2 cellular contexts compared by ENCODE assay signal in genomic region chr10:89954787-89955566, GRCh38.
TF ChIP-seq lines count a peak whose summit lies in the region.

No MANE protein-coding gene starts in this region.

TF ChIP-seq in Ishikawa, 13 proteins besides CTCF, POLR2A, EP300 and RAD21 (continued from another document):
- TF ChIP-seq REST (IDR thresholded peaks at IDR 0.05; ENCODE audit: low read depth) (no peak), YY1 (IDR thresholded peaks at IDR 0.05; ENCODE audit: low read depth) (no peak), EGR1 (IDR thresholded peaks at IDR 0.05) (no peak), TAF1 (IDR thresholded peaks at IDR 0.05; ENCODE audit: low read depth) (no peak), FOXM1 (IDR thresholded peaks at IDR 0.05; ENCODE audit: borderline replicate concordance, low read depth) (no peak), TEAD4 (IDR thresholded peaks at IDR 0.05) (no peak)
- TF ChIP-seq, protein P1, sequence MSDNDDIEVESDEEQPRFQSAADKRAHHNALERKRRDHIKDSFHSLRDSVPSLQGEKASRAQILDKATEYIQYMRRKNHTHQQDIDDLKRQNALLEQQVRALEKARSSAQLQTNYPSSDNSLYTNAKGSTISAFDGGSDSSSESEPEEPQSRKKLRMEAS (IDR thresholded peaks at IDR 0.05) = no peak

TF ChIP-seq in GM12878, 131 proteins besides CTCF, POLR2A, EP300 and RAD21 (continued from another document):
- TF ChIP-seq, protein P2, sequence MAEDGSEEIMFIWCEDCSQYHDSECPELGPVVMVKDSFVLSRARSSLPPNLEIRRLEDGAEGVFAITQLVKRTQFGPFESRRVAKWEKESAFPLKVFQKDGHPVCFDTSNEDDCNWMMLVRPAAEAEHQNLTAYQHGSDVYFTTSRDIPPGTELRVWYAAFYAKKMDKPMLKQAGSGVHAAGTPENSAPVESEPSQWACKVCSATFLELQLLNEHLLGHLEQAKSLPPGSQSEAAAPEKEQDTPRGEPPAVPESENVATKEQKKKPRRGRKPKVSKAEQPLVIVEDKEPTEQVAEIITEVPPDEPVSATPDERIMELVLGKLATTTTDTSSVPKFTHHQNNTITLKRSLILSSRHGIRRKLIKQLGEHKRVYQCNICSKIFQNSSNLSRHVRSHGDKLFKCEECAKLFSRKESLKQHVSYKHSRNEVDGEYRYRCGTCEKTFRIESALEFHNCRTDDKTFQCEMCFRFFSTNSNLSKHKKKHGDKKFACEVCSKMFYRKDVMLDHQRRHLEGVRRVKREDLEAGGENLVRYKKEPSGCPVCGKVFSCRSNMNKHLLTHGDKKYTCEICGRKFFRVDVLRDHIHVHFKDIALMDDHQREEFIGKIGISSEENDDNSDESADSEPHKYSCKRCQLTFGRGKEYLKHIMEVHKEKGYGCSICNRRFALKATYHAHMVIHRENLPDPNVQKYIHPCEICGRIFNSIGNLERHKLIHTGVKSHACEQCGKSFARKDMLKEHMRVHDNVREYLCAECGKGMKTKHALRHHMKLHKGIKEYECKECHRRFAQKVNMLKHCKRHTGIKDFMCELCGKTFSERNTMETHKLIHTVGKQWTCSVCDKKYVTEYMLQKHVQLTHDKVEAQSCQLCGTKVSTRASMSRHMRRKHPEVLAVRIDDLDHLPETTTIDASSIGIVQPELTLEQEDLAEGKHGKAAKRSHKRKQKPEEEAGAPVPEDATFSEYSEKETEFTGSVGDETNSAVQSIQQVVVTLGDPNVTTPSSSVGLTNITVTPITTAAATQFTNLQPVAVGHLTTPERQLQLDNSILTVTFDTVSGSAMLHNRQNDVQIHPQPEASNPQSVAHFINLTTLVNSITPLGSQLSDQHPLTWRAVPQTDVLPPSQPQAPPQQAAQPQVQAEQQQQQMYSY (CRISPR knock-in tag; IDR thresholded peaks at IDR 0.05) = no peak
- TF ChIP-seq CHD2 (IDR thresholded peaks at IDR 0.05; ENCODE audit: borderline replicate concordance, low read depth, low read length) (no peak), MEF2A (IDR thresholded peaks at IDR 0.05; ENCODE audit: insufficient read depth, low read depth, low read length) (no peak), IKZF1 (conservative IDR thresholded peaks at IDR 0.05) (0 out of 2 replicates have a peak, but pooled peaks have one; percentile 12), KDM1A (IDR thresholded peaks at IDR 0.05; ENCODE audit: borderline replicate concordance) (no peak), FOXM1 (IDR thresholded peaks at IDR 0.05; ENCODE audit: low read depth, low read length) (no peak), ZNF384 (IDR thresholded peaks at IDR 0.05; ENCODE audit: borderline replicate concordance, low read depth, low read length) (no peak), MYC (IDR thresholded peaks at IDR 0.05; ENCODE audit: insufficient read depth, insufficient read length, insufficient replicate concordance, low read length, severe bottlenecking) (no peak), CBFB (IDR thresholded peaks at IDR 0.05; ENCODE audit: low read depth) (0 out of 2 replicates have a peak, but pooled peaks have one; percentile 10), JUNB (IDR thresholded peaks at IDR 0.05) (peak; percentile 85), BCL11A (IDR thresholded peaks at IDR 0.05; ENCODE audit: low read depth, low read length) (0 out of 2 replicates have a peak, but pooled peaks have one; percentile 35), GATAD2B (conservative IDR thresholded peaks at IDR 0.05; ENCODE audit: low read depth) (no peak), EED (IDR thresholded peaks at IDR 0.05; ENCODE audit: low read depth) (0 out of 2 replicates have a peak, but pooled peaks have one; percentile 50), KLF5 (IDR thresholded peaks at IDR 0.05; ENCODE audit: partially characterized antibody) (no peak), NRF1 (conservative IDR thresholded peaks at IDR 0.05; ENCODE audit: low read depth, low read length) (no peak), SKIL (IDR thresholded peaks at IDR 0.05; ENCODE audit: low read depth, poor library complexity, severe bottlenecking) (no peak)
- TF ChIP-seq, protein P3, sequence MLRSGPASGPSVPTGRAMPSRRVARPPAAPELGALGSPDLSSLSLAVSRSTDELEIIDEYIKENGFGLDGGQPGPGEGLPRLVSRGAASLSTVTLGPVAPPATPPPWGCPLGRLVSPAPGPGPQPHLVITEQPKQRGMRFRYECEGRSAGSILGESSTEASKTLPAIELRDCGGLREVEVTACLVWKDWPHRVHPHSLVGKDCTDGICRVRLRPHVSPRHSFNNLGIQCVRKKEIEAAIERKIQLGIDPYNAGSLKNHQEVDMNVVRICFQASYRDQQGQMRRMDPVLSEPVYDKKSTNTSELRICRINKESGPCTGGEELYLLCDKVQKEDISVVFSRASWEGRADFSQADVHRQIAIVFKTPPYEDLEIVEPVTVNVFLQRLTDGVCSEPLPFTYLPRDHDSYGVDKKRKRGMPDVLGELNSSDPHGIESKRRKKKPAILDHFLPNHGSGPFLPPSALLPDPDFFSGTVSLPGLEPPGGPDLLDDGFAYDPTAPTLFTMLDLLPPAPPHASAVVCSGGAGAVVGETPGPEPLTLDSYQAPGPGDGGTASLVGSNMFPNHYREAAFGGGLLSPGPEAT (IDR thresholded peaks at IDR 0.05; ENCODE audit: low read depth) = no peak
- TF ChIP-seq, protein P4, sequence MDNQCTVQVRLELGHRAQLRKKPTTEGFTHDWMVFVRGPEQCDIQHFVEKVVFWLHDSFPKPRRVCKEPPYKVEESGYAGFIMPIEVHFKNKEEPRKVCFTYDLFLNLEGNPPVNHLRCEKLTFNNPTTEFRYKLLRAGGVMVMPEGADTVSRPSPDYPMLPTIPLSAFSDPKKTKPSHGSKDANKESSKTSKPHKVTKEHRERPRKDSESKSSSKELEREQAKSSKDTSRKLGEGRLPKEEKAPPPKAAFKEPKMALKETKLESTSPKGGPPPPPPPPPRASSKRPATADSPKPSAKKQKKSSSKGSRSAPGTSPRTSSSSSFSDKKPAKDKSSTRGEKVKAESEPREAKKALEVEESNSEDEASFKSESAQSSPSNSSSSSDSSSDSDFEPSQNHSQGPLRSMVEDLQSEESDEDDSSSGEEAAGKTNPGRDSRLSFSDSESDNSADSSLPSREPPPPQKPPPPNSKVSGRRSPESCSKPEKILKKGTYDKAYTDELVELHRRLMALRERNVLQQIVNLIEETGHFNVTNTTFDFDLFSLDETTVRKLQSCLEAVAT (IDR thresholded peaks at IDR 0.05) = no peak
TF ChIP-seq in GM12878: peak in this region for 8.
